In the genomic region with DNA sequence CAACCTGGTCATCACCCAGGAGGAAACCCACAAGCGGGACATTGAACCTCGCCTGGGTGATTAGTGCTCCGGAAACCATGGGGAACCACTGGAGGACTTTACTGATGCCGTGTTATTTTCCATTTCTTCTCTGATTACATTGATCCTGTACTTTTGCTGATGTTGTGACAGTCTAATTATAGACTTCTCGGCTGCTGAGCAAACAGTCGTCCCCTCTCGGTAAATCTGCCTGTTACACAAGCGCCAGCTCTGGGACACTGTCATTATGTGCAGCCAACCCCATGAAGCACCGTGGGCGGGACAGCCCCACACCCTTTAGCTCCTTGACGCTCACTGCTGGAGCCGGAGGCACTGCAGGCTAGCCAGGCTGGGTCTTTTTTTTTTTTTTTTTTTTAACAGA, we compare ENCODE assay signal across 16 cellular contexts. TPM values are rescaled to one million over a fixed set of nuclear protein-coding genes. Genes with fewer than 3 reads are reported as not detected.
A peak's percentile ranks its signal among the peaks of the same experiment; 100 is the strongest.
DNase-seq lines count a peak whose midpoint lies in the region; ATAC-seq and TF ChIP-seq lines count a peak whose summit lies in the region.
"Had no signal": no experiment of that assay in that cellular context is flagged by ENCODE, and none has a peak within 500 bp of the region (broad histone marks: within the 10 kb centered on the region; RNA-seq: fewer than 3 reads in every experiment).

No MANE protein-coding gene starts in this region.

- TF ChIP-seq CTCF in right atrium auricular region (IDR thresholded peaks at IDR 0.05): no peak

- intact Hi-C loops in sciatic nerve (cut with DNase I): no loop called here

- H3K36me3 ChIP-seq in right atrium auricular region: no peaks in the 10 kb centered on the region

- ATAC-seq in sciatic nerve: peak; percentile 80
- no peak for ATAC-seq in HG02840 (IDR thresholded peaks at IDR 0.05; ENCODE audit: low FRiP score, unreplicated experiment)
- ATAC-seq: naive thymus-derived CD8-positive, alpha-beta T cell; stimulated activated effector memory CD8-positive, alpha-beta T cell treated with anti-CD3 and anti-CD28 coated beads, Interleukin-12 subunit alpha, Interleukin-12 subunit beta, amount 100 ng/mL, for 72 hours had no signal

- DNase-seq in KBM-7: peak; percentile 25
- DNase-seq in NCI-H2227 treated with DMSO at 0.1 percent for 48 hours (lab: John Stamatoyannopoulos, UW): peak; percentile 80
- DNase-seq in right atrium auricular region (ENCODE audit: low spot score): peak; percentile 80
- DNase-seq in sciatic nerve (ENCODE audit: low spot score): no peak
- no peak for DNase-seq in activated CD8-positive, alpha-beta memory T cell treated with anti-CD3 and anti-CD28 coated beads, Interleukin-2, amount 50 U/mL, for 48 hours
- DNase-seq in NCI-H226: no peak
- DNase-seq: activated naive CD8-positive, alpha-beta T cell treated with anti-CD3 and anti-CD28 coated beads, Interleukin-2, amount 10 ng/mL, durations not matched to agents 7 days and 5 days; GOT3; mammary epithelial cell; naive thymus-derived CD8-positive, alpha-beta T cell; stimulated activated CD4-positive, alpha-beta T cell treated with anti-CD3 and anti-CD28 coated beads, Interleukin-12 subunit alpha, Interleukin-12 subunit beta, amount 100 ng/mL, for 4 hours had no signal

- no peak overlapping the region for H3K4me3 ChIP-seq in right atrium auricular region

- peak overlapping the region in 1 of 2 donors; percentile 35 for H3K27ac ChIP-seq in right atrium auricular region
- H3K27ac ChIP-seq: epithelial cell of prostate, VCaP had no signal

- H3K27me3 ChIP-seq in right atrium auricular region: no peaks in the 10 kb centered on the region

- peaks cover 0 to 14% of the 10 kb centered on the region in 2 donors for H3K4me1 ChIP-seq in right atrium auricular region

- H3K9me3 ChIP-seq in right atrium auricular region: no peaks in the 10 kb centered on the region

- in situ Hi-C loops in KBM-7 (cut with MboI; ENCODE audit: low pct_unique_long_range_greater_than_20kb, low sequenced_read_pairs): no loop called here

RNA-seq across cellular contexts. Expression of a gene that starts 6.0 kb away (rescaled TPM):
- total RNA-seq in right atrium auricular region (10 to 100 TPM; 17.0 to 20.1 TPM), sciatic nerve (37.0 TPM)
- total RNA-seq: LHCN-M2 had no signal

Comparison
In these comparisons a context has a peak if more than half of its experiments do, and no peak if none do; other contexts are left out.
1. DNase-seq: peak in KBM-7 (single experiment), NCI-H2227 treated with DMSO at 0.1 percent for 48 hours (single experiment) and right atrium auricular region (single experiment); none in sciatic nerve (single experiment), activated CD8-positive, alpha-beta memory T cell treated with anti-CD3 and anti-CD28 coated beads, Interleukin-2, amount 50 U/mL, for 48 hours (single experiment) and NCI-H226 (single experiment).